ENCODE assay signal across 1 cellular context in the genomic region with DNA sequence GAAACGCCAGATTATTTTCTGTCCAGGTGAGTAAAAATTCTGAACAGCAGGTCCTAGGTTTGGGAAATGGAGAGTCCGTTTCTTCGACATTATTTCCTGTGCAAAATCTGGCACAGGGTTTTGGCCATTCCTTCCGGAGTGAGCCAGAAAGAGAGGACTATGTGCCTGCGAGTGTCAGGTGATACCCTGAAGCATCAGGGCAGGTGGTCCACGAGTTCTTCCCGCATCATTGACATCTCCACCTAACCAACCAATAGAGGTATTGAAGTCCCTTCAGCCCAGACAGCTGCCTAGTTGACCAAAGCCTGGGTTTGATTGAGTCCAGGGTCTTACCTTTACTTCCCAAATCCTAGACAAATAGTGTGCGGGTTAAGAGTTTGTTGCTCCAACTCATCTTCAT.
TF ChIP-seq lines count a peak whose summit lies in the region.

No MANE protein-coding gene starts in this region.

TF ChIP-seq in H1, 55 proteins besides CTCF, POLR2A, EP300 and RAD21:
- TF ChIP-seq, protein P1, sequence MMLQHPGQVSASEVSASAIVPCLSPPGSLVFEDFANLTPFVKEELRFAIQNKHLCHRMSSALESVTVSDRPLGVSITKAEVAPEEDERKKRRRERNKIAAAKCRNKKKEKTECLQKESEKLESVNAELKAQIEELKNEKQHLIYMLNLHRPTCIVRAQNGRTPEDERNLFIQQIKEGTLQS (IDR thresholded peaks at IDR 0.05; ENCODE audit: insufficient read depth, low read depth, low read length): no peak
- TF ChIP-seq, protein P2, sequence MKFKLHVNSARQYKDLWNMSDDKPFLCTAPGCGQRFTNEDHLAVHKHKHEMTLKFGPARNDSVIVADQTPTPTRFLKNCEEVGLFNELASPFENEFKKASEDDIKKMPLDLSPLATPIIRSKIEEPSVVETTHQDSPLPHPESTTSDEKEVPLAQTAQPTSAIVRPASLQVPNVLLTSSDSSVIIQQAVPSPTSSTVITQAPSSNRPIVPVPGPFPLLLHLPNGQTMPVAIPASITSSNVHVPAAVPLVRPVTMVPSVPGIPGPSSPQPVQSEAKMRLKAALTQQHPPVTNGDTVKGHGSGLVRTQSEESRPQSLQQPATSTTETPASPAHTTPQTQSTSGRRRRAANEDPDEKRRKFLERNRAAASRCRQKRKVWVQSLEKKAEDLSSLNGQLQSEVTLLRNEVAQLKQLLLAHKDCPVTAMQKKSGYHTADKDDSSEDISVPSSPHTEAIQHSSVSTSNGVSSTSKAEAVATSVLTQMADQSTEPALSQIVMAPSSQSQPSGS (IDR thresholded peaks at IDR 0.05; ENCODE audit: low read length): no peak
- TF ChIP-seq SIRT6 (IDR thresholded peaks at IDR 0.05; ENCODE audit: low read length): no peak
- TF ChIP-seq, protein P3, sequence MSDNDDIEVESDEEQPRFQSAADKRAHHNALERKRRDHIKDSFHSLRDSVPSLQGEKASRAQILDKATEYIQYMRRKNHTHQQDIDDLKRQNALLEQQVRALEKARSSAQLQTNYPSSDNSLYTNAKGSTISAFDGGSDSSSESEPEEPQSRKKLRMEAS (IDR thresholded peaks at IDR 0.05): no peak
- TF ChIP-seq CBX5 (IDR thresholded peaks at IDR 0.05; ENCODE audit: low read depth, low read length): no peak
- TF ChIP-seq RNF2 (IDR thresholded peaks at IDR 0.05; ENCODE audit: borderline replicate concordance, low read depth, low read length, missing control alignments, poor library complexity, severe bottlenecking): no peak
